ENCODE assay signal across 1 cellular context in the genomic region with DNA sequence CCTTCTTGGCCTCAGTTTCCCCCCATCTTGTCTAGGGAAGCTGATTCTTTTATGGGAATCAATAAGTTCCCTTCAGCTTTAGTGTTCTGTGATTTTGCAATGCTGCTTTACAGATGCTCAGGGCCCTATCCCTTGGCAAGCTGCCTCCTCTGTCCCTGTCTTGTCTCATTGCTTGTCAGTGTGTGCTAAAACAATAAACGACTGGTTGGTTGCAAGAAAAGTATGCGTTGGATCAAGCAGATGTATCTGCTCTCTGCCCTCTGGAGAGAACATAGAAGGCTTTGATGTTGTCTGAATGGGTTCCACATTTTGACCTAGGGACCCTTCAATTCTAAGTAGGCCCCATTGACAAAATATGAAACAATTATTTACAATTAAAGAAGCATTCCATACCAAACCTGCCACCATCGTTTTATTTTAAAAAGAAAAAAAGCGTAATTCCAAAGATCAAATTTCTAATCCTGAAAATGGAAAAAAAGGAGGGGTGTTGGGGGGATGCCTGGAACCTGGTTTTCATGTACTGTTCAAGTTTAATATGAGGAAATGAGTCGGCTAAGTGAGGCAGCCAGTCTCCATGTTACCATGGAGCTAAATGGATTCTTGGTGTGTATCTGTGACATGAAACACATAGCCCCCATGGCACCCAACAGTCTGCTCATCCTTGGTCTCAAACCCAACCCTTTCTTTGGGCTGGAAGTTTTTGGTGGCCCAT.
TF ChIP-seq lines count a peak whose summit lies in the region.

No MANE protein-coding gene starts in this region.

TF ChIP-seq in HepG2, 621 proteins besides CTCF, POLR2A, EP300 and RAD21 (continued from another document):
- TF ChIP-seq SOX5 (CRISPR knock-in tag; IDR thresholded peaks at IDR 0.05; ENCODE audit: borderline replicate concordance): peak; percentile 13; the same call in 1 of the 2 replicates
- no peak for TF ChIP-seq SIN3B (IDR thresholded peaks at IDR 0.05; ENCODE audit: low read length)
- TF ChIP-seq ARNTL (CRISPR knock-in tag; IDR thresholded peaks at IDR 0.05): no peak
- peak; percentile 56 for TF ChIP-seq NR2F6 (IDR thresholded peaks at IDR 0.05)
- no peak for TF ChIP-seq NR2F6 (CRISPR knock-in tag; IDR thresholded peaks at IDR 0.05)
- TF ChIP-seq HNF4G (IDR thresholded peaks at IDR 0.05; ENCODE audit: borderline replicate concordance, low read depth, low read length): 0 out of 2 replicates have a peak, but pooled peaks have one; percentile 20
- no peak for TF ChIP-seq HNF4G (CRISPR knock-in tag; IDR thresholded peaks at IDR 0.05; ENCODE audit: borderline replicate concordance, low read depth)
- TF ChIP-seq ELF4 (CRISPR knock-in tag; IDR thresholded peaks at IDR 0.05; ENCODE audit: borderline replicate concordance): no peak
- TF ChIP-seq TCF7 (IDR thresholded peaks at IDR 0.05; ENCODE audit: low read depth): peak; percentile 70
- 0 out of 2 replicates have a peak, but pooled peaks have one; percentile 14 for TF ChIP-seq PAXIP1 (CRISPR knock-in tag; conservative IDR thresholded peaks at IDR 0.05)
- TF ChIP-seq, protein P1, sequence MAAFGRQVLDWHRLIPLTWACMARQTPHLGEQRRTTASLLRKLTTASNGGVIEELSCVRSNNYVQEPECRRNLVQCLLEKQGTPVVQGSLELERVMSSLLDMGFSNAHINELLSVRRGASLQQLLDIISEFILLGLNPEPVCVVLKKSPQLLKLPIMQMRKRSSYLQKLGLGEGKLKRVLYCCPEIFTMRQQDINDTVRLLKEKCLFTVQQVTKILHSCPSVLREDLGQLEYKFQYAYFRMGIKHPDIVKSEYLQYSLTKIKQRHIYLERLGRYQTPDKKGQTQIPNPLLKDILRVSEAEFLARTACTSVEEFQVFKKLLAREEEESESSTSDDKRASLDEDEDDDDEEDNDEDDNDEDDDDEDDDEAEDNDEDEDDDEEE (CRISPR knock-in tag; IDR thresholded peaks at IDR 0.05): no peak
- TF ChIP-seq SSRP1 (CRISPR knock-in tag; IDR thresholded peaks at IDR 0.05): no peak
- no peak for TF ChIP-seq ZNF761 (CRISPR knock-in tag; conservative IDR thresholded peaks at IDR 0.05)
- peak; percentile 36 for TF ChIP-seq ASH2L (IDR thresholded peaks at IDR 0.05; ENCODE audit: insufficient read length, low read depth, low read length)
- peak; percentile 64; the same call in 1 of the 2 replicates for TF ChIP-seq NR2F2 (IDR thresholded peaks at IDR 0.05; ENCODE audit: borderline replicate concordance, low read depth)
- TF ChIP-seq TARDBP (CRISPR knock-in tag; IDR thresholded peaks at IDR 0.05): no peak
- TF ChIP-seq ZNF510 (CRISPR knock-in tag; IDR thresholded peaks at IDR 0.05; ENCODE audit: low read depth): no peak
- TF ChIP-seq, protein P2, sequence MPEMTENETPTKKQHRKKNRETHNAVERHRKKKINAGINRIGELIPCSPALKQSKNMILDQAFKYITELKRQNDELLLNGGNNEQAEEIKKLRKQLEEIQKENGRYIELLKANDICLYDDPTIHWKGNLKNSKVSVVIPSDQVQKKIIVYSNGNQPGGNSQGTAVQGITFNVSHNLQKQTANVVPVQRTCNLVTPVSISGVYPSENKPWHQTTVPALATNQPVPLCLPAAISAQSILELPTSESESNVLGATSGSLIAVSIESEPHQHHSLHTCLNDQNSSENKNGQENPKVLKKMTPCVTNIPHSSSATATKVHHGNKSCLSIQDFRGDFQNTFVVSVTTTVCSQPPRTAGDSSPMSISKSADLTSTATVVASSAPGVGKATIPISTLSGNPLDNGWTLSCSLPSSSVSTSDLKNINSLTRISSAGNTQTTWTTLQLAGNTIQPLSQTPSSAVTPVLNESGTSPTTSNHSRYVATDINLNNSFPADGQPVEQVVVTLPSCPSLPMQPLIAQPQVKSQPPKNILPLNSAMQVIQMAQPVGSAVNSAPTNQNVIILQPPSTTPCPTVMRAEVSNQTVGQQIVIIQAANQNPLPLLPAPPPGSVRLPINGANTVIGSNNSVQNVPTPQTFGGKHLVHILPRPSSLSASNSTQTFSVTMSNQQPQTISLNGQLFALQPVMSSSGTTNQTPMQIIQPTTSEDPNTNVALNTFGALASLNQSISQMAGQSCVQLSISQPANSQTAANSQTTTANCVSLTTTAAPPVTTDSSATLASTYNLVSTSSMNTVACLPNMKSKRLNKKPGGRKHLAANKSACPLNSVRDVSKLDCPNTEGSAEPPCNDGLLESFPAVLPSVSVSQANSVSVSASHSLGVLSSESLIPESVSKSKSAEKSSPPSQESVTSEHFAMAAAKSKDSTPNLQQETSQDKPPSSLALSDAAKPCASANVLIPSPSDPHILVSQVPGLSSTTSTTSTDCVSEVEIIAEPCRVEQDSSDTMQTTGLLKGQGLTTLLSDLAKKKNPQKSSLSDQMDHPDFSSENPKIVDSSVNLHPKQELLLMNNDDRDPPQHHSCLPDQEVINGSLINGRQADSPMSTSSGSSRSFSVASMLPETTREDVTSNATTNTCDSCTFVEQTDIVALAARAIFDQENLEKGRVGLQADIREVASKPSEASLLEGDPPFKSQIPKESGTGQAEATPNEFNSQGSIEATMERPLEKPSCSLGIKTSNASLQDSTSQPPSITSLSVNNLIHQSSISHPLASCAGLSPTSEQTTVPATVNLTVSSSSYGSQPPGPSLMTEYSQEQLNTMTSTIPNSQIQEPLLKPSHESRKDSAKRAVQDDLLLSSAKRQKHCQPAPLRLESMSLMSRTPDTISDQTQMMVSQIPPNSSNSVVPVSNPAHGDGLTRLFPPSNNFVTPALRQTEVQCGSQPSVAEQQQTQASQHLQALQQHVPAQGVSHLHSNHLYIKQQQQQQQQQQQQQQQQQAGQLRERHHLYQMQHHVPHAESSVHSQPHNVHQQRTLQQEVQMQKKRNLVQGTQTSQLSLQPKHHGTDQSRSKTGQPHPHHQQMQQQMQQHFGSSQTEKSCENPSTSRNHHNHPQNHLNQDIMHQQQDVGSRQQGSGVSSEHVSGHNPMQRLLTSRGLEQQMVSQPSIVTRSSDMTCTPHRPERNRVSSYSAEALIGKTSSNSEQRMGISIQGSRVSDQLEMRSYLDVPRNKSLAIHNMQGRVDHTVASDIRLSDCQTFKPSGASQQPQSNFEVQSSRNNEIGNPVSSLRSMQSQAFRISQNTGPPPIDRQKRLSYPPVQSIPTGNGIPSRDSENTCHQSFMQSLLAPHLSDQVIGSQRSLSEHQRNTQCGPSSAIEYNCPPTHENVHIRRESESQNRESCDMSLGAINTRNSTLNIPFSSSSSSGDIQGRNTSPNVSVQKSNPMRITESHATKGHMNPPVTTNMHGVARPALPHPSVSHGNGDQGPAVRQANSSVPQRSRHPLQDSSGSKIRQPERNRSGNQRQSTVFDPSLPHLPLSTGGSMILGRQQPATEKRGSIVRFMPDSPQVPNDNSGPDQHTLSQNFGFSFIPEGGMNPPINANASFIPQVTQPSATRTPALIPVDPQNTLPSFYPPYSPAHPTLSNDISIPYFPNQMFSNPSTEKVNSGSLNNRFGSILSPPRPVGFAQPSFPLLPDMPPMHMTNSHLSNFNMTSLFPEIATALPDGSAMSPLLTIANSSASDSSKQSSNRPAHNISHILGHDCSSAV (CRISPR knock-in tag; IDR thresholded peaks at IDR 0.05; ENCODE audit: borderline replicate concordance): no peak
- peak; percentile 11 for TF ChIP-seq TEAD3 (CRISPR knock-in tag; optimal IDR thresholded peaks at IDR 0.05; ENCODE audit: borderline replicate concordance)
- TF ChIP-seq SOX13 (IDR thresholded peaks at IDR 0.05): no peak
- 0 out of 4 replicates have a peak, but pooled peaks of 1 of the 2 experiments have one; percentile 18 for TF ChIP-seq SOX13 (CRISPR knock-in tag; conservative IDR thresholded peaks at IDR 0.05 in 1 of 2, IDR thresholded peaks at IDR 0.05 in 1 of 2)
- TF ChIP-seq, protein P3, sequence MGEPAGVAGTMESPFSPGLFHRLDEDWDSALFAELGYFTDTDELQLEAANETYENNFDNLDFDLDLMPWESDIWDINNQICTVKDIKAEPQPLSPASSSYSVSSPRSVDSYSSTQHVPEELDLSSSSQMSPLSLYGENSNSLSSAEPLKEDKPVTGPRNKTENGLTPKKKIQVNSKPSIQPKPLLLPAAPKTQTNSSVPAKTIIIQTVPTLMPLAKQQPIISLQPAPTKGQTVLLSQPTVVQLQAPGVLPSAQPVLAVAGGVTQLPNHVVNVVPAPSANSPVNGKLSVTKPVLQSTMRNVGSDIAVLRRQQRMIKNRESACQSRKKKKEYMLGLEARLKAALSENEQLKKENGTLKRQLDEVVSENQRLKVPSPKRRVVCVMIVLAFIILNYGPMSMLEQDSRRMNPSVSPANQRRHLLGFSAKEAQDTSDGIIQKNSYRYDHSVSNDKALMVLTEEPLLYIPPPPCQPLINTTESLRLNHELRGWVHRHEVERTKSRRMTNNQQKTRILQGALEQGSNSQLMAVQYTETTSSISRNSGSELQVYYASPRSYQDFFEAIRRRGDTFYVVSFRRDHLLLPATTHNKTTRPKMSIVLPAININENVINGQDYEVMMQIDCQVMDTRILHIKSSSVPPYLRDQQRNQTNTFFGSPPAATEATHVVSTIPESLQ (CRISPR knock-in tag; conservative IDR thresholded peaks at IDR 0.05): no peak
- no peak for TF ChIP-seq ZBTB37 (CRISPR knock-in tag; IDR thresholded peaks at IDR 0.05)
- TF ChIP-seq ZSCAN9 (CRISPR knock-in tag; IDR thresholded peaks at IDR 0.05; ENCODE audit: borderline replicate concordance): no peak
TF ChIP-seq in HepG2: peak in this region for 9.
